In the genomic region with DNA sequence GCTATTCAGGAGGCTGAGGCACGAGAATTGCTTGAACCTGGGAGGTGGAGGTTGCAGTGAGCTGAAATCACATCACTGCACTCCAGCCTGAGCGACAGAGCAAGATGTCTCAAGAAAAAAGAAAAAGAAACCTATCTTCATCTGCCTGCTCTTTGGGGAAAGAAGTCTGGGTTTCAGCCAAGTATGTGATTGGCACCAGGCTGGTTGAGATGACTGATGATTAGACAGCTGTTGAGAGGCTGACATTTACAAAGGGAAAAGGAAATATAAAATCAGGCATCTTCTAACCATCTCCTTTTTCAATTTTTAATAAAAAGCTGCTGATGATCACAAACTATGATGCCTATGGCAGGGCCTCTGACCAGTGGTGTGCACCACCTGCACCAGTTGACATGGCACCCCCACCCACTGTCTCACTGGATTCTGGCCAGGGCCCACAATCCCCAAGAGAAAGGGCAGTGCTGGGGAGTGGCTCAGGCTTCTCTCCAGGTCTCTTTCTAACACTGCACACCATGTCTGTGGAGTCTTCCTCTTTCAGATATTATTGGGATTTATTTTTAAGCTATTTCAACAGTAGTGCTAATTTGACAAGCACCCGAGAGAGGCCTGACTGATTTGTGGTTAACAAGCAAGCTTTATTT, we compare ENCODE assay signal across 25 cellular contexts. TPM values are rescaled to one million over a fixed set of nuclear protein-coding genes. Genes with fewer than 3 reads are reported as not detected.
DNase-seq lines count a peak whose midpoint lies in the region; ATAC-seq, FAIRE-seq and TF ChIP-seq lines count a peak whose summit lies in the region.
"Had no signal": no experiment of that assay in that cellular context is flagged by ENCODE, and none has a peak within 500 bp of the region (broad histone marks: within the 10 kb centered on the region; RNA-seq: fewer than 3 reads in every experiment).

No MANE protein-coding gene starts in this region.

- H4K20me1 ChIP-seq in HepG2 (ENCODE audit: insufficient read depth, low read length) (peaks cover 13% of the 10 kb centered on the region), PC-9 (ENCODE audit: insufficient read depth) (peaks cover 17% of the 10 kb centered on the region)

- no peak for TF ChIP-seq RAD21 in HepG2 (CRISPR knock-in tag; IDR thresholded peaks at IDR 0.05)

- H3K9me3 Mint-ChIP-seq in stimulated activated naive B cell treated with anti-CD40 and anti-IgM and Interleukin-4, amounts not matched to agents 10 μg/mL and 1 μg/mL and 100 μg/mL, for 72 hours, result no peaks in the 10 kb centered on the region
- H3K9me3 Mint-ChIP-seq: activated T-cell treated with anti-CD3 and anti-CD28 coated beads, Interleukin-2, amount 50 U/mL, for 72 hours; CD4-positive, alpha-beta T cell; GM23338; HFFc6; natural killer cell had no signal

- H3K4me1 Mint-ChIP-seq in stimulated activated naive B cell treated with anti-CD40 and anti-IgM and Interleukin-4, amounts not matched to agents 10 μg/mL and 1 μg/mL and 100 μg/mL, for 72 hours, result peaks cover 16 to 21% of the 10 kb centered on the region in 2 donors
- H3K4me1 Mint-ChIP-seq: GM23338, natural killer cell had no signal

- TF ChIP-seq POLR2A in HepG2 (IDR thresholded peaks at IDR 0.05; ENCODE audit: insufficient read depth in 1 of 2, low read depth in 2 of 2, low read length in 2 of 2) (no peak), right lobe of liver (IDR thresholded peaks at IDR 0.05) (no peak)

- ATAC-seq in HepG2, result no peak
- no peak for ATAC-seq in right lobe of liver
- peak; percentile 53 to 70 for ATAC-seq in stimulated activated naive B cell treated with anti-CD40 and anti-IgM and Interleukin-4, amounts not matched to agents 10 μg/mL and 1 μg/mL and 100 μg/mL, for 72 hours (replicated peaks)
- ATAC-seq: activated T-cell treated with anti-CD3 and anti-CD28 coated beads, Interleukin-2, amount 50 U/mL, for 72 hours; body of pancreas; GM23338; natural killer cell had no signal

- H3K4me2 ChIP-seq in HepG2 (ENCODE audit: low read depth, low read length), result no peak overlapping the region
- no peak overlapping the region for H3K4me2 ChIP-seq in PC-9
- H3K4me2 ChIP-seq: GM23338 had no signal

- H3K27me3 ChIP-seq in HepG2 (ENCODE audit: control insufficient read depth in 1 of 2, insufficient read depth in 2 of 2, low read length in 2 of 2) (no peaks in the 10 kb centered on the region), right lobe of liver (no peaks in the 10 kb centered on the region), PC-9 (ENCODE audit: insufficient read depth, low read depth) (no peaks in the 10 kb centered on the region)
- H3K27me3 ChIP-seq: body of pancreas, spleen, vagina had no signal

- TF ChIP-seq CTCF in HepG2 (CRISPR knock-in tag; IDR thresholded peaks at IDR 0.05) (no peak), right lobe of liver (IDR thresholded peaks at IDR 0.05) (no peak), PC-9 (conservative IDR thresholded peaks at IDR 0.05) (no peak)

- peaks cover 44% of the 10 kb centered on the region for H3K79me2 ChIP-seq in HepG2 (ENCODE audit: insufficient read depth, low read length)
- H3K79me2 ChIP-seq in PC-9 (ENCODE audit: low read depth), result peaks cover 71% of the 10 kb centered on the region

- peak overlapping the region; percentile 67 for H3K27ac Mint-ChIP-seq in stimulated activated naive B cell treated with anti-CD40 and anti-IgM and Interleukin-4, amounts not matched to agents 10 μg/mL and 1 μg/mL and 100 μg/mL, for 72 hours
- H3K27ac Mint-ChIP-seq: activated T-cell treated with anti-CD3 and anti-CD28 coated beads, Interleukin-2, amount 50 U/mL, for 72 hours; CD4-positive, alpha-beta T cell; GM23338; HFFc6; natural killer cell had no signal

- 0 out of 2 replicates have a peak, but pooled peaks cover 3% of the 10 kb centered on the region for H3K9me2 ChIP-seq in PC-9 (ENCODE audit: insufficient read depth)

- CTCF ChIA-PET in HepG2 (lab: Yijun Ruan, JAX; ENCODE audit: low intra/inter-chr PET ratio, low total read pairs) (no interaction called here), PC-9 (lab: Charles Lee) (no interaction called here)

- TF ChIP-seq EP300 in HepG2 (IDR thresholded peaks at IDR 0.05; ENCODE audit: low read depth in 2 of 2, low read length in 2 of 2) (no peak), HepG2 (CRISPR knock-in tag; IDR thresholded peaks at IDR 0.05; ENCODE audit: borderline replicate concordance) (no peak)

- no peak overlapping the region for H3K4me3 ChIP-seq in HepG2 (replicated peaks in 1 of 3; ENCODE audit: insufficient read depth in 1 of 3, low read depth in 2 of 3, low read length in 3 of 3)
- no peak overlapping the region for H3K4me3 ChIP-seq in right lobe of liver
- H3K4me3 ChIP-seq in PC-9, result no peak overlapping the region
- H3K4me3 ChIP-seq: body of pancreas, GM23338, spleen, thoracic aorta, vagina had no signal

- H3K9me3 ChIP-seq in HepG2 (ENCODE audit: low read length), result no peaks in the 10 kb centered on the region
- H3K9me3 ChIP-seq in right lobe of liver, result no peaks in the 10 kb centered on the region
- no peaks in the 10 kb centered on the region for H3K9me3 ChIP-seq in PC-9 (ENCODE audit: insufficient read depth, low read depth)
- H3K9me3 ChIP-seq: body of pancreas, spleen, thoracic aorta, vagina had no signal

- H3K27me3 Mint-ChIP-seq in stimulated activated naive B cell treated with anti-CD40 and anti-IgM and Interleukin-4, amounts not matched to agents 10 μg/mL and 1 μg/mL and 100 μg/mL, for 72 hours, result no peaks in the 10 kb centered on the region
- H3K27me3 Mint-ChIP-seq: CD4-positive, alpha-beta T cell had no signal

- H3K9ac ChIP-seq in HepG2 (ENCODE audit: insufficient read depth, low read depth, low read length), result no peak overlapping the region

- H2AFZ ChIP-seq in HepG2 (ENCODE audit: low read length) (no peak overlapping the region), PC-9 (no peak overlapping the region)
- H2AFZ ChIP-seq: GM23338 had no signal

- peaks cover 45 to 65% of the 10 kb centered on the region in 2 donors for H3K36me3 Mint-ChIP-seq in stimulated activated naive B cell treated with anti-CD40 and anti-IgM and Interleukin-4, amounts not matched to agents 10 μg/mL and 1 μg/mL and 100 μg/mL, for 72 hours

- WGBS in HepG2 (ENCODE audit: low lambda C conversion rate), result 96% methylated on average over 3 of the region's 3 CpGs
- WGBS in right lobe of liver (ENCODE audit: insufficient coverage, low coverage, low lambda C conversion rate, missing lambda C conversion rate), result 96% methylated on average over 3 of the region's 3 CpGs

- no peak overlapping the region for H3K4me3 Mint-ChIP-seq in stimulated activated naive B cell treated with anti-CD40 and anti-IgM and Interleukin-4, amounts not matched to agents 10 μg/mL and 1 μg/mL and 100 μg/mL, for 72 hours
- H3K4me3 Mint-ChIP-seq: activated T-cell treated with anti-CD3 and anti-CD28 coated beads, Interleukin-2, amount 50 U/mL, for 72 hours; CD4-positive, alpha-beta T cell; GM23338; HFFc6; natural killer cell had no signal

- in situ Hi-C loops in HepG2 (cut with HindIII; ENCODE audit: extremely low pct_ligation_motif_present, low pct_unique_long_range_greater_than_20kb), result no loop called here

- TSS peak; percentile 21 for BruUV-seq in HepG2 (replicated peaks; lab: Mats Ljungman, UMichigan)
- no TSS peak for BruUV-seq in PC-9 (replicated peaks; lab: Mats Ljungman, UMichigan)

- DNase-seq in HepG2 (ENCODE audit: low spot score), result no peak
- DNase-seq in right lobe of liver, result no peak
- no peak for DNase-seq in PC-9
- peak; percentile 73 for DNase-seq in myocyte (ENCODE audit: low read depth)
- DNase-seq in stimulated activated naive B cell treated with anti-CD40 and anti-IgM and Interleukin-4, amounts not matched to agents 10 μg/mL and 1 μg/mL and 100 μg/mL, for 72 hours, result no peak
- DNase-seq in hepatic stellate cell (ENCODE audit: low spot score), result no peak
- DNase-seq in AG08396 (ENCODE audit: low spot score), result no peak
- no peak for DNase-seq in NCI-H446 treated with DMSO at 0.1 percent for 48 hours (lab: John Stamatoyannopoulos, UW)
- DNase-seq: activated naive CD4-positive, alpha-beta T cell treated with Interleukin-2 at 50 U/mL for 16 hours; activated T-cell treated with anti-CD3 and anti-CD28 coated beads, Interleukin-2, amount 50 U/mL, for 72 hours; body of pancreas; glutamatergic neuron; HFFc6; islet precursor cell; natural killer cell; NCI-H1694 treated with DMSO at 0.1 percent for 48 hours; NCI-H526 treated with DMSO at 0.1 percent for 48 hours; spleen; stimulated activated naive CD4-positive, alpha-beta T cell; T-helper 2 cell had no signal

- FAIRE-seq in HepG2 (lab: Jason Lieb, UNC), result no peak

- H3K27ac ChIP-seq in HepG2 (ENCODE audit: extremely low read length, insufficient read depth, low read length) (no peak overlapping the region), right lobe of liver (no peak overlapping the region), PC-9 (0 out of 2 replicates have a peak overlapping the region, but pooled peaks have one; percentile 9)
- H3K27ac ChIP-seq: body of pancreas, epithelial cell of prostate, spleen, thoracic aorta, vagina had no signal

- H3K4me1 ChIP-seq in HepG2 (ENCODE audit: insufficient read depth, low read length) (no peaks in the 10 kb centered on the region), right lobe of liver (no peaks in the 10 kb centered on the region), PC-9 (replicated peaks; ENCODE audit: insufficient read depth) (no peaks in the 10 kb centered on the region)
- H3K4me1 ChIP-seq: body of pancreas, spleen, vagina had no signal

- H3F3A ChIP-seq in PC-9 (ENCODE audit: insufficient read depth, low read depth), result peaks cover 82% of the 10 kb centered on the region

- intact Hi-C loops in HepG2 (cut with micrococcal nuclease; ENCODE audit: unreplicated experiment), result no loop called here
- intact Hi-C loops in right lobe of liver (cut with DNase I), result no loop called here
- intact Hi-C loops in PC-9 (cut with micrococcal nuclease; ENCODE audit: unreplicated experiment), result no loop called here

- peaks cover 34 to 79% of the 10 kb centered on the region in 2 experiments for H3K36me3 ChIP-seq in HepG2 (replicated peaks in 1 of 2; ENCODE audit: control insufficient read depth in 1 of 2, insufficient read depth in 2 of 2, low read length in 2 of 2)
- H3K36me3 ChIP-seq in right lobe of liver, result peaks cover 0 to 80% (median 27%) of the 10 kb centered on the region in 4 donors
- H3K36me3 ChIP-seq in PC-9 (ENCODE audit: low read depth), result peaks cover 65% of the 10 kb centered on the region

- POLR2A ChIA-PET in HepG2 (lab: Yijun Ruan, JAX), result interaction anchor here (1.3 kb wide), 1 partner anchor 16 kb away, joined by 3 read pairs; no protein-coding TSS in a partner anchor
- POLR2A ChIA-PET in PC-9 (lab: Charles Lee; ENCODE audit: unreplicated experiment), result no interaction called here

RNA-seq across cellular contexts. Expression of gene C5orf15, which starts 17.2 kb away (rescaled TPM):
- total RNA-seq in HepG2 (2016; rRNA removed; fragmentation: Illumina TruSeq; extraction: Trizol) (35.7 and 58.5 TPM in 2 replicates), right lobe of liver (10 to 100 TPM; 15.0 to 37.5 (median 24.4) TPM), PC-9 (2021) (24.4 and 45.0 TPM in 2 replicates), myocyte (106 and 113 TPM in 2 replicates)
- 5.8 and 7.0 TPM in 2 replicates for total RNA-seq in HepG2 (2016; cell fraction: cytosol; rRNA removed; fragmentation: Illumina TruSeq; extraction: Trizol; ENCODE audit: low read depth)
- total RNA-seq in HepG2 (2016; cell fraction: insoluble cytoplasmic fraction; rRNA removed; fragmentation: Illumina TruSeq; extraction: Trizol), result 32.4 and 58.3 TPM in 2 replicates
- total RNA-seq in HepG2 (2016; cell fraction: membrane; rRNA removed; fragmentation: Illumina TruSeq; extraction: Trizol), result 14.0 and 15.0 TPM in 2 replicates
- 50.5 and 53.2 TPM in 2 replicates for total RNA-seq in HepG2 (2016; cell fraction: nucleus; rRNA removed; fragmentation: Illumina TruSeq; extraction: Trizol)
- 82.7 and 84.1 TPM in 2 replicates for polyA plus RNA-seq in HepG2 (2011; rRNA removed)
- polyA plus RNA-seq in HepG2 (2011; cell fraction: cytosol; rRNA removed), result 55.7 and 70.1 TPM in 2 replicates
- polyA plus RNA-seq in HepG2 (2011; cell fraction: nucleus; rRNA removed), result 26.9 and 28.5 TPM in 2 replicates
- 50.8 and 57.3 TPM in 2 replicates for polyA plus RNA-seq in HepG2 (2012)
- 4.5 and 5.3 TPM in 2 replicates for polyA plus RNA-seq in HepG2 (2016; cell fraction: cytosol; fragmentation: Illumina TruSeq; extraction: Trizol; ENCODE audit: low read depth)
- 54.9 and 56.5 TPM in 2 replicates for polyA plus RNA-seq in HepG2 (2016; cell fraction: insoluble cytoplasmic fraction; fragmentation: Illumina TruSeq; extraction: Trizol; ENCODE audit: low read depth)
- polyA plus RNA-seq in HepG2 (2016; cell fraction: membrane; fragmentation: Illumina TruSeq; extraction: Trizol; ENCODE audit: low read depth), result 13.6 and 14.8 TPM in 2 replicates
- 125 and 131 TPM in 2 replicates for polyA plus RNA-seq in HepG2 (2016; cell fraction: nucleus; fragmentation: Illumina TruSeq; extraction: Trizol; ENCODE audit: insufficient read depth, low read depth)
- 27.4 and 37.7 TPM in 2 replicates for polyA minus RNA-seq in HepG2 (2011; rRNA and poly(A)+ RNA removed; ENCODE audit: low replicate concordance)
- 57.0 and 75.9 TPM in 2 replicates for polyA minus RNA-seq in HepG2 (2011; cell fraction: cytosol; rRNA and poly(A)+ RNA removed)
- 20.3 and 34.9 TPM in 2 replicates for polyA minus RNA-seq in HepG2 (2011; cell fraction: nucleus; rRNA and poly(A)+ RNA removed)
- polyA plus RNA-seq in myocyte (2012), result 93.2 TPM

RNA-seq across cellular contexts. Expression of gene VDAC1, which starts 19.1 kb away (rescaled TPM):
- total RNA-seq in HepG2 (2016; rRNA removed; fragmentation: Illumina TruSeq; extraction: Trizol) (380 and 481 TPM in 2 replicates), right lobe of liver (100 to 1,000 TPM; 101 to 209 (median 128) TPM), PC-9 (2021) (157 and 228 TPM in 2 replicates), myocyte (402 and 504 TPM in 2 replicates)
- total RNA-seq in HepG2 (2016; cell fraction: cytosol; rRNA removed; fragmentation: Illumina TruSeq; extraction: Trizol; ENCODE audit: low read depth), result 142 and 143 TPM in 2 replicates
- 391 and 476 TPM in 2 replicates for total RNA-seq in HepG2 (2016; cell fraction: insoluble cytoplasmic fraction; rRNA removed; fragmentation: Illumina TruSeq; extraction: Trizol)
- total RNA-seq in HepG2 (2016; cell fraction: membrane; rRNA removed; fragmentation: Illumina TruSeq; extraction: Trizol), result 267 and 273 TPM in 2 replicates
- total RNA-seq in HepG2 (2016; cell fraction: nucleus; rRNA removed; fragmentation: Illumina TruSeq; extraction: Trizol), result 160 and 168 TPM in 2 replicates
- polyA plus RNA-seq in HepG2 (2011; rRNA removed), result 112 and 119 TPM in 2 replicates
- 99.4 and 136 TPM in 2 replicates for polyA plus RNA-seq in HepG2 (2011; cell fraction: cytosol; rRNA removed)
- 68.8 and 87.6 TPM in 2 replicates for polyA plus RNA-seq in HepG2 (2011; cell fraction: nucleus; rRNA removed)
- polyA plus RNA-seq in HepG2 (2012), result 283 and 305 TPM in 2 replicates
- polyA plus RNA-seq in HepG2 (2016; cell fraction: cytosol; fragmentation: Illumina TruSeq; extraction: Trizol; ENCODE audit: low read depth), result 122 and 132 TPM in 2 replicates
- 522 and 545 TPM in 2 replicates for polyA plus RNA-seq in HepG2 (2016; cell fraction: insoluble cytoplasmic fraction; fragmentation: Illumina TruSeq; extraction: Trizol; ENCODE audit: low read depth)
- polyA plus RNA-seq in HepG2 (2016; cell fraction: membrane; fragmentation: Illumina TruSeq; extraction: Trizol; ENCODE audit: low read depth), result 196 and 202 TPM in 2 replicates
- 247 and 250 TPM in 2 replicates for polyA plus RNA-seq in HepG2 (2016; cell fraction: nucleus; fragmentation: Illumina TruSeq; extraction: Trizol; ENCODE audit: insufficient read depth, low read depth)
- 53.4 and 93.5 TPM in 2 replicates for polyA minus RNA-seq in HepG2 (2011; rRNA and poly(A)+ RNA removed; ENCODE audit: low replicate concordance)
- 105 and 139 TPM in 2 replicates for polyA minus RNA-seq in HepG2 (2011; cell fraction: cytosol; rRNA and poly(A)+ RNA removed)
- 59.4 and 73.6 TPM in 2 replicates for polyA minus RNA-seq in HepG2 (2011; cell fraction: nucleus; rRNA and poly(A)+ RNA removed)
- polyA plus RNA-seq in myocyte (2012), result 326 TPM

Comparison
In these comparisons a context has a peak if more than half of its experiments do, and no peak if none do; other contexts are left out.
1. ATAC-seq: peak in stimulated activated naive B cell treated with anti-CD40 and anti-IgM and Interleukin-4, amounts not matched to agents 10 μg/mL and 1 μg/mL and 100 μg/mL, for 72 hours (2 of 2); none in HepG2 (single experiment) and right lobe of liver (0 of 4).